2 cellular contexts compared by ENCODE assay signal in the genomic region with DNA sequence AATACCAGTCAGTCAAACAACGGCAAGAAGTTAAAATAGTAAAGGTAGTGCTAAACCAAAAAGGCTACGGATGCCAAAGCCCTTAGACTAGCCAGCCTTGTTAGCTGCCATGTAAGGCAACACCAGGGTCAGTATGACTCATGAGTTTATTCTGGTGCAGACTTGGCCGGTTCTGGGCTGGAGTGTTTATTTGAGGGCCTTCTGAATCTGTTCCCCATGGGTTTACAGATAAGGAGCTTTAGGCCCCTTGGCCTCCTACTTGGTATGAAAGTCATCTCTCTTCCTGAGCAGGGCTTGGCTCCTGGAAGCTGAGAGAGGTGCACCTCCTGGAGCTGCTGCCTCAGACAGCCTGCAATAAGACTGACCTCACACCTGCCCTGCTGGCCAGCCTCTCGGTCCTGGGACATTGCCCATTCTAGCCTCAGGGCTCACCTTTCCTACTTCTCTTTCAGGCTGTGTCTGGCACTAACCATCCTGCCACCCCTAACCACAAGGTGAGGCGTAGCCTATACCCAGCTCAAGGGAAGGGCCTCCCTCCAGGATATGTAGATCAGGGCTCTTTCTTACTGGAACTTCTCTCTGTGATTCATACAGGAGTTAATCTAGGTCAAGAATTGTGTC.
TF ChIP-seq lines count a peak whose summit lies in the region.

No MANE protein-coding gene starts in this region.

TF ChIP-seq in GM23338, 12 proteins besides CTCF, POLR2A, EP300 and RAD21 (continued from another document):
- TF ChIP-seq, protein P1, sequence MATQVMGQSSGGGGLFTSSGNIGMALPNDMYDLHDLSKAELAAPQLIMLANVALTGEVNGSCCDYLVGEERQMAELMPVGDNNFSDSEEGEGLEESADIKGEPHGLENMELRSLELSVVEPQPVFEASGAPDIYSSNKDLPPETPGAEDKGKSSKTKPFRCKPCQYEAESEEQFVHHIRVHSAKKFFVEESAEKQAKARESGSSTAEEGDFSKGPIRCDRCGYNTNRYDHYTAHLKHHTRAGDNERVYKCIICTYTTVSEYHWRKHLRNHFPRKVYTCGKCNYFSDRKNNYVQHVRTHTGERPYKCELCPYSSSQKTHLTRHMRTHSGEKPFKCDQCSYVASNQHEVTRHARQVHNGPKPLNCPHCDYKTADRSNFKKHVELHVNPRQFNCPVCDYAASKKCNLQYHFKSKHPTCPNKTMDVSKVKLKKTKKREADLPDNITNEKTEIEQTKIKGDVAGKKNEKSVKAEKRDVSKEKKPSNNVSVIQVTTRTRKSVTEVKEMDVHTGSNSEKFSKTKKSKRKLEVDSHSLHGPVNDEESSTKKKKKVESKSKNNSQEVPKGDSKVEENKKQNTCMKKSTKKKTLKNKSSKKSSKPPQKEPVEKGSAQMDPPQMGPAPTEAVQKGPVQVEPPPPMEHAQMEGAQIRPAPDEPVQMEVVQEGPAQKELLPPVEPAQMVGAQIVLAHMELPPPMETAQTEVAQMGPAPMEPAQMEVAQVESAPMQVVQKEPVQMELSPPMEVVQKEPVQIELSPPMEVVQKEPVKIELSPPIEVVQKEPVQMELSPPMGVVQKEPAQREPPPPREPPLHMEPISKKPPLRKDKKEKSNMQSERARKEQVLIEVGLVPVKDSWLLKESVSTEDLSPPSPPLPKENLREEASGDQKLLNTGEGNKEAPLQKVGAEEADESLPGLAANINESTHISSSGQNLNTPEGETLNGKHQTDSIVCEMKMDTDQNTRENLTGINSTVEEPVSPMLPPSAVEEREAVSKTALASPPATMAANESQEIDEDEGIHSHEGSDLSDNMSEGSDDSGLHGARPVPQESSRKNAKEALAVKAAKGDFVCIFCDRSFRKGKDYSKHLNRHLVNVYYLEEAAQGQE (IDR thresholded peaks at IDR 0.05; ENCODE audit: unreplicated experiment), result no peak
- TF ChIP-seq POLR2AphosphoS5 (IDR thresholded peaks at IDR 0.05; ENCODE audit: low read depth), result no peak
- no peak for TF ChIP-seq ZNF114 (CRISPR knock-in tag; IDR thresholded peaks at IDR 0.05)
- TF ChIP-seq, protein P2, sequence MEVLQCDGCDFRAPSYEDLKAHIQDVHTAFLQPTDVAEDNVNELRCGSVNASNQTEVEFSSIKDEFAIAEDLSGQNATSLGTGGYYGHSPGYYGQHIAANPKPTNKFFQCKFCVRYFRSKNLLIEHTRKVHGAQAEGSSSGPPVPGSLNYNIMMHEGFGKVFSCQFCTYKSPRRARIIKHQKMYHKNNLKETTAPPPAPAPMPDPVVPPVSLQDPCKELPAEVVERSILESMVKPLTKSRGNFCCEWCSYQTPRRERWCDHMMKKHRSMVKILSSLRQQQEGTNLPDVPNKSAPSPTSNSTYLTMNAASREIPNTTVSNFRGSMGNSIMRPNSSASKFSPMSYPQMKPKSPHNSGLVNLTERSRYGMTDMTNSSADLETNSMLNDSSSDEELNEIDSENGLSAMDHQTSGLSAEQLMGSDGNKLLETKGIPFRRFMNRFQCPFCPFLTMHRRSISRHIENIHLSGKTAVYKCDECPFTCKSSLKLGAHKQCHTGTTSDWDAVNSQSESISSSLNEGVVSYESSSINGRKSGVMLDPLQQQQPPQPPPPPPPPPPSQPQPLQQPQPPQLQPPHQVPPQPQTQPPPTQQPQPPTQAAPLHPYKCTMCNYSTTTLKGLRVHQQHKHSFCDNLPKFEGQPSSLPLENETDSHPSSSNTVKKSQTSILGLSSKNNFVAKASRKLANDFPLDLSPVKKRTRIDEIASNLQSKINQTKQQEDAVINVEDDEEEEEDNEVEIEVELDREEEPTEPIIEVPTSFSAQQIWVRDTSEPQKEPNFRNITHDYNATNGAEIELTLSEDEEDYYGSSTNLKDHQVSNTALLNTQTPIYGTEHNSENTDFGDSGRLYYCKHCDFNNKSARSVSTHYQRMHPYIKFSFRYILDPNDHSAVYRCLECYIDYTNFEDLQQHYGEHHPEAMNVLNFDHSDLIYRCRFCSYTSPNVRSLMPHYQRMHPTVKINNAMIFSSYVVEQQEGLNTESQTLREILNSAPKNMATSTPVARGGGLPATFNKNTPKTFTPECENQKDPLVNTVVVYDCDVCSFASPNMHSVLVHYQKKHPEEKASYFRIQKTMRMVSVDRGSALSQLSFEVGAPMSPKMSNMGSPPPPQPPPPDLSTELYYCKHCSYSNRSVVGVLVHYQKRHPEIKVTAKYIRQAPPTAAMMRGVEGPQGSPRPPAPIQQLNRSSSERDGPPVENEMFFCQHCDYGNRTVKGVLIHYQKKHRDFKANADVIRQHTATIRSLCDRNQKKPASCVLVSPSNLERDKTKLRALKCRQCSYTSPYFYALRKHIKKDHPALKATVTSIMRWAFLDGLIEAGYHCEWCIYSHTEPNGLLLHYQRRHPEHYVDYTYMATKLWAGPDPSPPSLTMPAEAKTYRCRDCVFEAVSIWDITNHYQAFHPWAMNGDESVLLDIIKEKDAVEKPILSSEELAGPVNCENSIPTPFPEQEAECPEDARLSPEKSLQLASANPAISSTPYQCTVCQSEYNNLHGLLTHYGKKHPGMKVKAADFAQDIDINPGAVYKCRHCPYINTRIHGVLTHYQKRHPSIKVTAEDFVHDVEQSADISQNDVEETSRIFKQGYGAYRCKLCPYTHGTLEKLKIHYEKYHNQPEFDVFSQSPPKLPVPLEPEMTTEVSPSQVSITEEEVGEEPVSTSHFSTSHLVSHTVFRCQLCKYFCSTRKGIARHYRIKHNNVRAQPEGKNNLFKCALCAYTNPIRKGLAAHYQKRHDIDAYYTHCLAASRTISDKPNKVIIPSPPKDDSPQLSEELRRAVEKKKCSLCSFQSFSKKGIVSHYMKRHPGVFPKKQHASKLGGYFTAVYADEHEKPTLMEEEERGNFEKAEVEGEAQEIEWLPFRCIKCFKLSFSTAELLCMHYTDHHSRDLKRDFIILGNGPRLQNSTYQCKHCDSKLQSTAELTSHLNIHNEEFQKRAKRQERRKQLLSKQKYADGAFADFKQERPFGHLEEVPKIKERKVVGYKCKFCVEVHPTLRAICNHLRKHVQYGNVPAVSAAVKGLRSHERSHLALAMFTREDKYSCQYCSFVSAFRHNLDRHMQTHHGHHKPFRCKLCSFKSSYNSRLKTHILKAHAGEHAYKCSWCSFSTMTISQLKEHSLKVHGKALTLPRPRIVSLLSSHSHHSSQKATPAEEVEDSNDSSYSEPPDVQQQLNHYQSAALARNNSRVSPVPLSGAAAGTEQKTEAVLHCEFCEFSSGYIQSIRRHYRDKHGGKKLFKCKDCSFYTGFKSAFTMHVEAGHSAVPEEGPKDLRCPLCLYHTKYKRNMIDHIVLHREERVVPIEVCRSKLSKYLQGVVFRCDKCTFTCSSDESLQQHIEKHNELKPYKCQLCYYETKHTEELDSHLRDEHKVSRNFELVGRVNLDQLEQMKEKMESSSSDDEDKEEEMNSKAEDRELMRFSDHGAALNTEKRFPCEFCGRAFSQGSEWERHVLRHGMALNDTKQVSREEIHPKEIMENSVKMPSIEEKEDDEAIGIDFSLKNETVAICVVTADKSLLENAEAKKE (CRISPR knock-in tag; IDR thresholded peaks at IDR 0.05), result no peak
- TF ChIP-seq ZNF331 (CRISPR knock-in tag; IDR thresholded peaks at IDR 0.05; ENCODE audit: low read depth), result no peak
- no peak for TF ChIP-seq CREB1 (CRISPR knock-in tag; IDR thresholded peaks at IDR 0.05; ENCODE audit: low read depth)
- TF ChIP-seq NANOG (IDR thresholded peaks at IDR 0.05; ENCODE audit: borderline replicate concordance), result no peak
- no peak for TF ChIP-seq STAT1 (IDR thresholded peaks at IDR 0.05; ENCODE audit: unreplicated experiment)
- TF ChIP-seq EZH2 (IDR thresholded peaks at IDR 0.05; ENCODE audit: low read depth, unreplicated experiment), result no peak
- TF ChIP-seq EZH2phosphoT487 (IDR thresholded peaks at IDR 0.05; ENCODE audit: unreplicated experiment), result no peak

TF ChIP-seq in WTC11, 78 proteins besides CTCF, POLR2A, EP300 and RAD21 (continued from another document):
- 0 out of 2 replicates have a peak, but pooled peaks have one; percentile 62 for TF ChIP-seq NFE2L1 (CRISPR knock-in tag; IDR thresholded peaks at IDR 0.05)
TF ChIP-seq in WTC11: peak in this region for 2.
